ENCODE assay signal across 8 cellular contexts in the genomic region with DNA sequence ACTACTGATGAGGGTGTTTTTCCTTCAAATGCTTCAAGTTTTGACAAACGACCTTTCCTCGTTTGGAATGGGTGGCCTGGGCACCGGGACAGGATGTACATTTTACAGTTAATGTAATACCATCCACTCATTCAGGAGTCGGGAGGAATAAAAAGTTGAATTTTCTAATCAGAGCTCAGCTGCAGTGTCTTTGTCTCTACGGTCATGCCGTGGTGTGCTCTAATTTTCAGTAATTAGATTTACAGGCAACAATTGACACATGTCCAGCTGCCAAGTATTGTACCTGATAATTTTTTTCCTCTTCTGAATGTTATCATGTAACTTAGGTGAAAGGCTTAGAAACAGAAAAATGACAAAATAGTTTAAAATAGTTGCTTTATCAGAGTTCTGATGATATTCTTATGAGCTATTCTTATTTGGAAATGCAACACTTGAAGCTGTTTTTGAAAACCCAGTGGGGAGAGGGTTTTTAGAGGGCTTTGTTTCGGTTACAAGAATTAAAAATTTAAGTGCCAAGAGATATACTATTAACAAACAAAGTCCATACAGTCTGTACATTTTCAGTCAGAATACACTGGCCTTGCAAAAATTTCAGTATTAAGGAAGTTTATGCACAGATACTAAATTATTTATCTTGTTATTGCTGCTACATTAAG.
DNase-seq lines count a peak whose midpoint lies in the region; ATAC-seq and TF ChIP-seq lines count a peak whose summit lies in the region.

No MANE protein-coding gene starts in this region.

- no peak for TF ChIP-seq CTCF in AG09309 (IDR thresholded peaks at IDR 0.05; ENCODE audit: control insufficient read depth, insufficient read depth, low read depth, low read length, missing control alignments)
- no peak for TF ChIP-seq CTCF in HL-60 (IDR thresholded peaks at IDR 0.05; ENCODE audit: insufficient read depth, low read length)
- TF ChIP-seq CTCF in GM10266 (IDR thresholded peaks at IDR 0.05; ENCODE audit: control insufficient read depth, insufficient read depth, low read depth, missing control alignments) = no peak

- peaks cover 13% of the 10 kb centered on the region for H3K27me3 Mint-ChIP-seq in activated naive CD8-positive, alpha-beta T cell

- no peak overlapping the region for H3K27ac Mint-ChIP-seq in activated naive CD8-positive, alpha-beta T cell

- H3K4me3 Mint-ChIP-seq in activated naive CD8-positive, alpha-beta T cell = peak overlapping the region; percentile 98

- H3K27me3 ChIP-seq in HL-60 (ENCODE audit: insufficient read depth, poor library complexity, severe bottlenecking) (no peaks in the 10 kb centered on the region), muscle layer of colon (ENCODE audit: control insufficient read depth in 1 of 2, insufficient read depth in 2 of 2, low read length in 2 of 2) (no peaks in the 10 kb centered on the region)

- peak overlapping the region; percentile 82 for H3K4me3 ChIP-seq in AG09309 (ENCODE audit: control insufficient read depth, low read depth, low read length)
- H3K4me3 ChIP-seq in HL-60 (replicated peaks; ENCODE audit: insufficient read depth, low read length) = peak overlapping the region; percentile 66
- peak overlapping the region; percentile 94 to 96 for H3K4me3 ChIP-seq in muscle layer of colon (ENCODE audit: low read depth in 1 of 2, low read length in 2 of 2)

- H3K9me3 Mint-ChIP-seq in activated naive CD8-positive, alpha-beta T cell (ENCODE audit: low read depth) = no peaks in the 10 kb centered on the region

- no peaks in the 10 kb centered on the region for H3K36me3 Mint-ChIP-seq in activated naive CD8-positive, alpha-beta T cell

- no peak for ATAC-seq in HG03280 (IDR thresholded peaks at IDR 0.05; ENCODE audit: unreplicated experiment)

- peaks cover 3% of the 10 kb centered on the region for H3K36me3 ChIP-seq in muscle layer of colon (ENCODE audit: insufficient read depth, low read length)

- H3K27ac ChIP-seq in HL-60 (replicated peaks) = peak overlapping the region; percentile 96
- H3K27ac ChIP-seq in muscle layer of colon (ENCODE audit: low read depth, low read length) = peak overlapping the region; percentile 98

- peaks cover 28% of the 10 kb centered on the region for H3K4me1 Mint-ChIP-seq in activated naive CD8-positive, alpha-beta T cell (ENCODE audit: low read depth)

- H3K9ac ChIP-seq in muscle layer of colon (ENCODE audit: low read length) = peak overlapping the region; percentile 95

- peaks cover 5% of the 10 kb centered on the region for H3K4me1 ChIP-seq in muscle layer of colon (ENCODE audit: insufficient read depth, low read length)

- DNase-seq in AG09309 (ENCODE audit: low read depth) (no peak), HL-60 (ENCODE audit: low read depth in 1 of 2, low spot score in 1 of 2) (no peak), GM10266 (ENCODE audit: extremely low spot score) (no peak), germinal center (ENCODE audit: low spot score) (no peak), SW480 (ENCODE audit: low spot score) (no peak)

- H3K9me3 ChIP-seq in muscle layer of colon (ENCODE audit: low read length) = no peaks in the 10 kb centered on the region
